In genomic region chr2:47309952-47310800, GRCh38 we compare ENCODE assay signal across 8 cellular contexts. TPM values are rescaled to one million over a fixed set of nuclear protein-coding genes. Genes with fewer than 3 reads are reported as not detected.
DNase-seq lines count a peak whose midpoint lies in the region; ATAC-seq lines count a peak whose summit lies in the region.

No MANE protein-coding gene starts in this region.

- H3K9me3 ChIP-seq in BLaER1: peaks cover 14% of the 10 kb centered on the region
- no peaks in the 10 kb centered on the region for H3K9me3 ChIP-seq in thymus (ENCODE audit: control insufficient read depth)

- H4K20me1 ChIP-seq in BLaER1: no peaks in the 10 kb centered on the region

- H3K4me3 ChIP-seq in BLaER1 (peak overlapping the region; percentile 31; the same call in 1 of the 2 replicates), thymus (ENCODE audit: low read length) (no peak overlapping the region)

- H3K4me1 ChIP-seq in BLaER1 (peaks cover 33% of the 10 kb centered on the region), thymus (ENCODE audit: control insufficient read depth, insufficient read depth, low read length) (peaks cover 9% of the 10 kb centered on the region)

- ATAC-seq in GM19351 (IDR thresholded peaks at IDR 0.05; ENCODE audit: unreplicated experiment) (peak; percentile 80), HG03280 (IDR thresholded peaks at IDR 0.05; ENCODE audit: unreplicated experiment) (peak; percentile 81)

- H3K36me3 ChIP-seq in BLaER1 (no peaks in the 10 kb centered on the region), thymus (ENCODE audit: control insufficient read depth, insufficient read depth) (no peaks in the 10 kb centered on the region)

- peak overlapping the region; percentile 22 for H3K9ac ChIP-seq in BLaER1

- H3K27me3 ChIP-seq in BLaER1 (no peaks in the 10 kb centered on the region), thymus (ENCODE audit: control insufficient read depth, insufficient read depth) (no peaks in the 10 kb centered on the region)

- H3K27ac ChIP-seq in BLaER1 (peak overlapping the region; percentile 70), thymus (ENCODE audit: low read depth) (peak overlapping the region; percentile 42)

- 21% methylated on average over 9 of the region's 9 CpGs for WGBS in thymus

- DNase-seq in SK-N-DZ (ENCODE audit: low spot score) (peak; percentile 22), hippocampal formation (lab: John Stamatoyannopoulos, UW) (peak; percentile 64 to 90), NCI-H1694 (lab: John Stamatoyannopoulos, UW) (no peak), cortex of kidney (lab: John Stamatoyannopoulos, UW) (no peak)

- H3K4me2 ChIP-seq in BLaER1: peak overlapping the region; percentile 89

RNA-seq across cellular contexts. Expression of gene EPCAM, which starts 58.9 kb away (rescaled TPM):
- polyA plus RNA-seq in SK-N-DZ (2014; cell fraction: cytosol; rRNA removed): 0.06 TPM in 1 of 2 replicates, not detected in the other
- polyA plus RNA-seq in SK-N-DZ (2014; cell fraction: nucleus; rRNA removed): 1.5 and 2.1 TPM in 2 replicates
- 34.1 TPM for polyA plus RNA-seq in thymus

Comparison
In these comparisons a context has a peak if more than half of its experiments do, and no peak if none do; other contexts are left out.
1. DNase-seq: peak in SK-N-DZ (single experiment) and hippocampal formation (2 of 2); none in NCI-H1694 (single experiment) and cortex of kidney (single experiment).